Comparison of ENCODE assay signal across 9 cellular contexts in the genomic region with DNA sequence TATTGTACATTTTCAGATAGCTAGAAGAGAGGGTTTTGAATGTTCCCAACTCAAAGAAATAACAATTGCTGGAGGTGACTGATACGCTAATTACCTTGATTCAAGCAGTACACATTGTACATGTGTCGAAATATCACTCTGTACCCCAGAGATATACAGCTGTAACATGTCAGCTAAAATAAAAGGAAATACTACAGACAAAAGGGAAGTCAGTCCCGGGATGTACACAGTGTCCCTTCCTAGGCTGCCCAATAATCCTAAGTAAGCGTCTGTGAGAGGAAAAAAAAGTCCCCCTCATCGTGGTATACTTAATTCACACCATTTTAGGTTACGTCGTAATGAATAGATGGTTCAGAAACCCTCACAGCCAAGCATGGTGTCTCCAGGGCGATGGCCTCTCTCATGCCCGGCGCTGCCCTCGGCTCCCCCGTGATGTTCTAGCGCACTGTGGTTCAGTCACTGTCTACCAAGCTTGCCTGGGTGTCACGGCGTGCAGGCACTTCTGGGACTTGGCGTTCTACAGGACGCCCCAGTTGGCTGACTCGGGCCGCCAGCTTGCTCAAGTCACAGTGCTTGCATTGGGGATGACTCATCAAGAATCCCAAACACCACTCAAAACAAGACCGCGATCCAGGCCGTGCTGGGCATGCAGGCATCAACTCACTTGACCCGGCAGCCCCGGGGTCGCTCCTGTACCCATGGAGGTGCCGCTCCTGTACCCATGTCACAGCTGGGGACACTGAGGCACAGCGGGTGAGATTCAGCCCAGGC.
DNase-seq lines count a peak whose midpoint lies in the region; ATAC-seq and TF ChIP-seq lines count a peak whose summit lies in the region.
"Had no signal": no experiment of that assay in that cellular context is flagged by ENCODE, and none has a peak within 500 bp of the region (broad histone marks: within the 10 kb centered on the region; RNA-seq: fewer than 3 reads in every experiment).

No MANE protein-coding gene starts in this region.

- H3K9me3 ChIP-seq in tibial artery, result no peaks in the 10 kb centered on the region

- peaks cover 0 to 7% (median 3%) of the 10 kb centered on the region in 4 donors for H3K4me1 ChIP-seq in tibial artery

- peaks cover 0 to 9% (median under 1%) of the 10 kb centered on the region in 3 donors for H3K36me3 ChIP-seq in tibial artery

- H3K27ac ChIP-seq in angular gyrus (ENCODE audit: low read depth, low read length), result peak overlapping the region; percentile 64
- H3K27ac ChIP-seq in tibial artery, result no peak overlapping the region
- H3K27ac ChIP-seq: KMS-11 had no signal

- DNase-seq in HS-27A (ENCODE audit: low read depth) (peak; percentile 3), islet precursor cell (peak; percentile 87), tibial artery (peak; percentile 64 to 81), NCI-H2107 treated with DMSO at 0.1 percent for 48 hours (lab: John Stamatoyannopoulos, UW; ENCODE audit: unreplicated experiment) (no peak), cortex of kidney (lab: John Stamatoyannopoulos, UW) (no peak)

- no peak overlapping the region for H3K4me3 ChIP-seq in tibial artery

- TF ChIP-seq CTCF in tibial artery (IDR thresholded peaks at IDR 0.05), result no peak

- ATAC-seq in activated CD4-positive, CD25-positive, alpha-beta regulatory T cell treated with anti-CD3 and anti-CD28 coated beads, Interleukin-2, amount 50 U/mL, for 24 hours, result no peak
- no peak for ATAC-seq in HG03565 (IDR thresholded peaks at IDR 0.05; ENCODE audit: unreplicated experiment)

- no peaks in the 10 kb centered on the region for H3K27me3 ChIP-seq in tibial artery

- intact Hi-C loops in tibial artery (cut with DNase I; ENCODE audit: low total_unique reads), result no loop called here

Comparison
In these comparisons a context has a peak if more than half of its experiments do, and no peak if none do; other contexts are left out.
1. DNase-seq: peak in HS-27A (single experiment), islet precursor cell (single experiment) and tibial artery (2 of 2); none in NCI-H2107 treated with DMSO at 0.1 percent for 48 hours (single experiment) and cortex of kidney (single experiment).